ENCODE assay signal across 8 cellular contexts in the genomic region with DNA sequence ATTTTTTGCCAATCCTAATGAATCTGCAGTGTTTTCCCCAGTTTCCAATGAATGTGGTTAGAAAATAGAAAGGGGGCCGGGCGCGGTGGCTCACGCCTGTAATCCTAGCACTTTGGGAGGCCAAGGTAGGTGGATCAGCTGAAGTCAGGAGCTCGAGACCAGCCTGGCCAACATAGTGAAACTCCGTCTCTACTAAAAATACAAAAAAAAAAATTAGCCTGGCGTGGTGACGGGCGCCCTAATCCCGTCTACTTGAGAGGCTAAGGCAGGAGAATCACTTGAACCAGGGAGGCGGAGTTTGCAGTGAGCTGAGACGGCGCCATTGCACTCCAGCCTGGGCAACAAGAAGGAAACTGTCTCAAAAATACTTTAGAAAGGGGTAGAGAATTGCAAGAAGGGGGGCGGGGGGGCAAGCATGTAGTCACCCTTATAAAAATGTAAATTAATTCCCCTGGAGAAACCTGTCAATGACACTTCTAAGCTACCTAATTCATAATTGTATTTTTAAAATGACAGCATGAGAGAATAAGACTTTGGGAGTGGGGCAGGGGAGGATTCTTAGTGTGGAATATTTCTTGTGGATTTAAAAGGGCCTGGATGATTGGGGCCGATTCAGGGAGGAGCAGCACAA. TPM values are rescaled to one million over a fixed set of nuclear protein-coding genes. Genes with fewer than 3 reads are reported as not detected.
A peak's percentile ranks its signal among the peaks of the same experiment; 100 is the strongest.
DNase-seq lines count a peak whose midpoint lies in the region; ATAC-seq and TF ChIP-seq lines count a peak whose summit lies in the region.

No MANE protein-coding gene starts in this region.

- no TSS peak for BruUV-seq in PC-3 (replicated peaks; lab: Mats Ljungman, UMichigan)

- H3K4me1 ChIP-seq in DOHH2 (ENCODE audit: control insufficient read depth, low read length) (peaks cover 51% of the 10 kb centered on the region), PC-3 (ENCODE audit: insufficient read depth, low read length) (peaks cover 33% of the 10 kb centered on the region), endodermal cell (ENCODE audit: control insufficient read depth, insufficient read depth, low read length) (peaks cover 6% of the 10 kb centered on the region), ovary (ENCODE audit: insufficient read depth) (peaks cover 13% of the 10 kb centered on the region)

- DNase-seq in PC-3 (no peak), endodermal cell (no peak), ovary (no peak), medulla oblongata (ENCODE audit: extremely low spot score) (no peak), iPS-NIHi11 (ENCODE audit: low spot score) (no peak)
- no peak for DNase-seq in stimulated activated CD4-positive, alpha-beta T cell treated with anti-CD3 and anti-CD28 coated beads, Interleukin-2, amount 100 ng/mL, for 24 hours

- 83 to 84% methylated on average over 11 to 14 of the region's 15 CpGs for WGBS in endodermal cell (ENCODE audit: insufficient coverage in 1 of 2, insufficient read length in 1 of 2), 2 experiments
- 42 to 67% (median 53%) methylated on average over 15 of the region's 15 CpGs for WGBS in ovary, 3 donors

- TF ChIP-seq CTCF in DOHH2 (IDR thresholded peaks at IDR 0.05; ENCODE audit: low read depth, low read length, poor library complexity, severe bottlenecking): no peak
- TF ChIP-seq CTCF in PC-3 (conservative IDR thresholded peaks at IDR 0.05; ENCODE audit: low read depth, low read length): no peak
- no peak for TF ChIP-seq CTCF in endodermal cell (conservative IDR thresholded peaks at IDR 0.05)
- TF ChIP-seq CTCF in ovary (IDR thresholded peaks at IDR 0.05): no peak

- no peaks in the 10 kb centered on the region; the same call in none of the 2 replicates for H4K20me1 ChIP-seq in DOHH2 (ENCODE audit: control insufficient read depth, insufficient read depth, low read depth, low read length)
- peaks cover 9% of the 10 kb centered on the region; the same call in 1 of the 2 replicates for H4K20me1 ChIP-seq in PC-3 (ENCODE audit: low read length)

- H3K4me3 ChIP-seq in DOHH2 (ENCODE audit: low read length) (peak overlapping the region; percentile 89), PC-3 (ENCODE audit: low read length) (peak overlapping the region; percentile 94), endodermal cell (ENCODE audit: low read length) (peak overlapping the region; percentile 98), ovary (peak overlapping the region; percentile 99)

- TF ChIP-seq POLR2A in ovary (IDR thresholded peaks at IDR 0.05): no peak

- H3F3A ChIP-seq in DOHH2 (ENCODE audit: control insufficient read depth, insufficient read depth): peaks cover 17% of the 10 kb centered on the region
- H3F3A ChIP-seq in PC-3 (ENCODE audit: low read length, unreplicated experiment): no peaks in the 10 kb centered on the region

- no peak for TF ChIP-seq EP300 in ovary (IDR thresholded peaks at IDR 0.05)

- H3K4me1 Mint-ChIP-seq in endodermal cell: peaks cover 15% of the 10 kb centered on the region

- ATAC-seq in PC-3 (no peak), HG02610 (IDR thresholded peaks at IDR 0.05; ENCODE audit: unreplicated experiment) (no peak)

- H3K36me3 ChIP-seq in DOHH2 (ENCODE audit: control insufficient read depth, low read length) (peaks cover 22% of the 10 kb centered on the region), PC-3 (ENCODE audit: low read depth, low read length) (no peaks in the 10 kb centered on the region), endodermal cell (ENCODE audit: control insufficient read depth, insufficient read depth, low read length) (peaks cover 21% of the 10 kb centered on the region), ovary (no peaks in the 10 kb centered on the region)

- H3K36me3 Mint-ChIP-seq in endodermal cell (ENCODE audit: low read depth): peaks cover 12% of the 10 kb centered on the region

- H3K27me3 ChIP-seq in DOHH2 (ENCODE audit: control insufficient read depth, low read length): no peaks in the 10 kb centered on the region
- no peaks in the 10 kb centered on the region for H3K27me3 ChIP-seq in PC-3 (ENCODE audit: low read length)
- H3K27me3 ChIP-seq in endodermal cell (ENCODE audit: control insufficient read depth, insufficient read depth, low read length, poor library complexity, severe bottlenecking): no peaks in the 10 kb centered on the region
- H3K27me3 ChIP-seq in ovary: no peaks in the 10 kb centered on the region

- H3K4me3 Mint-ChIP-seq in endodermal cell: peak overlapping the region; percentile 92

- H3K27me3 Mint-ChIP-seq in endodermal cell (ENCODE audit: insufficient read depth): no peaks in the 10 kb centered on the region

- H3K4me2 ChIP-seq in DOHH2 (ENCODE audit: low read length) (peak overlapping the region; percentile 80), PC-3 (ENCODE audit: low read length) (peak overlapping the region; percentile 94)

- POLR2A ChIA-PET in PC-3 (lab: Charles Lee; ENCODE audit: unreplicated experiment): interaction anchor here (0.5 to 2.5 kb wide), 6 partner anchors 77 to 160 kb away, joined by 3 to 20 read pairs (median 7); a partner anchor contains a TSS

- H3K79me2 ChIP-seq in DOHH2 (ENCODE audit: control insufficient read depth, low read length): peaks cover 33% of the 10 kb centered on the region
- peaks cover 43% of the 10 kb centered on the region for H3K79me2 ChIP-seq in PC-3 (ENCODE audit: low read length)

- H3K9ac ChIP-seq in PC-3 (ENCODE audit: low read length) (peak overlapping the region; percentile 92), endodermal cell (ENCODE audit: extremely low read depth, low read length, poor library complexity, severe bottlenecking) (peak overlapping the region; percentile 98)

- H3K27ac ChIP-seq in DOHH2 (ENCODE audit: low read depth, low read length) (peak overlapping the region; percentile 89), PC-3 (ENCODE audit: low read length) (peak overlapping the region; percentile 84), endodermal cell (ENCODE audit: low read depth, low read length) (no peak overlapping the region), ovary (peak overlapping the region in 1 of 2 donors; percentile 35)

- H3K9me2 ChIP-seq in DOHH2 (replicated peaks; ENCODE audit: control insufficient read depth, low read length) (no peaks in the 10 kb centered on the region), PC-3 (replicated peaks; ENCODE audit: low read length) (no peaks in the 10 kb centered on the region)

- CTCF ChIA-PET in PC-3 (lab: Charles Lee): interaction anchor here (0.7 to 1.2 kb wide), 3 partner anchors 93 to 145 kb away, joined by 3 to 18 read pairs (median 5); no protein-coding TSS in a partner anchor

- intact Hi-C loops in PC-3 (cut with micrococcal nuclease) (loop anchor here (1.0 to 5.0 kb wide), 4 partner anchors 63 to 338 kb away; no protein-coding TSS in a partner anchor), ovary (cut with DNase I) (loop anchor here in 1 of 4 donors (10.0 kb wide), 2 partner anchors 75 to 135 kb away; a partner anchor contains a TSS)

- peak overlapping the region; percentile 99 for H3K27ac Mint-ChIP-seq in endodermal cell

- H3K9me3 ChIP-seq in DOHH2 (ENCODE audit: control insufficient read depth, insufficient read depth, low read length) (no peaks in the 10 kb centered on the region), PC-3 (ENCODE audit: low read length) (no peaks in the 10 kb centered on the region), endodermal cell (ENCODE audit: control insufficient read depth, low read length) (no peaks in the 10 kb centered on the region), ovary (no peaks in the 10 kb centered on the region)

- peak overlapping the region; percentile 75; the same call in 1 of the 2 replicates for H2AFZ ChIP-seq in PC-3 (ENCODE audit: low read length)

- H3K9me3 Mint-ChIP-seq in endodermal cell: no peaks in the 10 kb centered on the region

RNA-seq across cellular contexts. Expression of a gene that starts 1.7 kb away (rescaled TPM):
- total RNA-seq in PC-3 (2014; rRNA removed) (123 and 126 TPM in 2 replicates), endodermal cell (10 to 100 TPM; 45.8 to 48.4 TPM), ovary (10 to 100 TPM; 49.4 to 84.1 (median 70.1) TPM)
- polyA plus RNA-seq in endodermal cell (2013, experiment 1 of 2): 67.0 TPM
- 62.7 TPM for polyA plus RNA-seq in endodermal cell (2013, experiment 2 of 2)
- 10 to 100 TPM; 66.6 to 89.7 TPM for polyA plus RNA-seq in ovary
